ENCODE assay signal across 8 cellular contexts in the genomic region with DNA sequence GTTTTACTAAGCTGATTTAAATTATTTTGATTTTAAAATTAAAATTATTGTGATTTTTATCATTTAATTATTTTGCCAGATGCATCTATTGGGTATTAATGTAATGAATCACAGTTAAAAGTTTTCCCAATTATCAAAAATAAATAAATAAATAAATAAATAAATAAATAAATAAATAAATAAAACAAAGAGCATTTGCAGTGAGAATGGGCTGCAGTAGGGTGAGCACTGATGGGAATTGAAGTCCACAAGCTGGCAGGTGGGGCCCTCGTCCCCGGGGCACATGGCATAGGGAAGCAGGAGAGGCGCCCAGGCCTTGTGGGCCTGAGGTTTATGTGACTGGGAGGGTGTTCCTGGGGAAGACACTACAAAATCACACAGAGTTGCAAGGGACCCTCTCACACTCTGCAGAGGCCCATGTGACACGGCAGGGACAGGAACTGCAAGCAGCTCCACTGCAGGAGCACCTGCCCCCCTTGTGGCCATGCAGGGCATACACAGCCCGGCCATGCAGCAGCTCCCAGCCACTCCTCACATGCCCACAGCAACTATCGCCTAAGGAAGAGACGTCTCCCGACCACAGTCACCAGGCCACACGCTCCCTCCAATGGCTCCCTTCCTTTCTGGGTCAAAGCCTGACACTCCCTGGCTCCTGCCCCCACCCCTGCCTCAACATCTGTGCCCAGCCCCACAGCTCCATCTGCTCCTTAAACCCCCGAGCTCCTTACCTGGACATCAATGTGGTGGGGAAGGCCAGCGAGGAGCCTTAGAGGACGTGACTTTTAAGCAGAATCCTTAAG.
A peak's percentile ranks its signal among the peaks of the same experiment; 100 is the strongest.
DNase-seq lines count a peak whose midpoint lies in the region; ATAC-seq and TF ChIP-seq lines count a peak whose summit lies in the region.

No MANE protein-coding gene starts in this region.

- no peaks in the 10 kb centered on the region for H3K36me3 ChIP-seq in DND-41 (ENCODE audit: insufficient read depth, low read length)
- H3K36me3 ChIP-seq in OCI-LY3 (replicated peaks; ENCODE audit: low read depth, low read length) = no peaks in the 10 kb centered on the region
- no peaks in the 10 kb centered on the region for H3K36me3 ChIP-seq in aorta (ENCODE audit: control insufficient read depth in 1 of 2, insufficient read depth in 2 of 2, low read length in 1 of 2)

- TF ChIP-seq CTCF in DND-41 (IDR thresholded peaks at IDR 0.05; ENCODE audit: borderline replicate concordance, extremely low read depth, low read length, poor library complexity, severe bottlenecking) (peak; percentile 63), OCI-LY3 (IDR thresholded peaks at IDR 0.05; ENCODE audit: low read depth, low read length) (peak; percentile 62), chondrocyte (IDR thresholded peaks at IDR 0.05) (peak; percentile 73)

- H3K9ac ChIP-seq in DND-41 (ENCODE audit: low read depth, low read length) (no peak overlapping the region), OCI-LY3 (ENCODE audit: low read length) (no peak overlapping the region)

- no peaks in the 10 kb centered on the region for H3K79me2 ChIP-seq in DND-41 (ENCODE audit: insufficient read depth, low read length)
- H3K79me2 ChIP-seq in OCI-LY3 (ENCODE audit: low read length) = no peaks in the 10 kb centered on the region

- H3K4me3 ChIP-seq in DND-41 (ENCODE audit: low read depth in 1 of 2, low read length in 2 of 2) (no peak overlapping the region), OCI-LY3 (ENCODE audit: low read length) (no peak overlapping the region), aorta (ENCODE audit: low read length in 2 of 2) (no peak overlapping the region)

- H3K27ac ChIP-seq in DND-41 (ENCODE audit: low read length) (no peak overlapping the region), OCI-LY3 (ENCODE audit: low read length) (no peak overlapping the region), aorta (ENCODE audit: low read depth in 1 of 2, low read length in 2 of 2) (no peak overlapping the region)

- H2AFZ ChIP-seq in DND-41 (ENCODE audit: low read depth, low read length) (no peak overlapping the region), OCI-LY3 (ENCODE audit: low read depth, low read length) (peak overlapping the region; percentile 89)

- 42 to 45% methylated on average over 12 of the region's 12 CpGs for WGBS in aorta, 2 donors

- H3K4me3 Mint-ChIP-seq in chondrocyte (ENCODE audit: unreplicated experiment) = no peak overlapping the region
- no peak overlapping the region for H3K4me3 Mint-ChIP-seq in naive thymus-derived CD8-positive, alpha-beta T cell

- H3K27me3 Mint-ChIP-seq in chondrocyte (ENCODE audit: low read depth) = peaks cover 18% of the 10 kb centered on the region
- H3K27me3 Mint-ChIP-seq in naive thymus-derived CD8-positive, alpha-beta T cell = peaks cover 4 to 46% (median 29%) of the 10 kb centered on the region in 5 donors

- intact Hi-C loops in aorta (cut with DNase I) = no loop called here

- H3K9me3 ChIP-seq in DND-41 (ENCODE audit: insufficient read depth, low read length, severe bottlenecking) (no peaks in the 10 kb centered on the region), OCI-LY3 (ENCODE audit: insufficient read depth, low read length) (no peaks in the 10 kb centered on the region), aorta (ENCODE audit: control insufficient read depth, low read length) (peaks cover 3% of the 10 kb centered on the region)

- H3K4me2 ChIP-seq in DND-41 (ENCODE audit: insufficient read depth, low read length) (no peak overlapping the region), OCI-LY3 (ENCODE audit: low read length) (peak overlapping the region; percentile 42)

- peak; percentile 87 for ATAC-seq in DND-41 (ENCODE audit: insufficient read depth, low read depth)
- peak; percentile 48 for ATAC-seq in GM19324 (IDR thresholded peaks at IDR 0.05; ENCODE audit: low FRiP score, unreplicated experiment)
- peak; percentile 93 for ATAC-seq in HG03196 (IDR thresholded peaks at IDR 0.05; ENCODE audit: unreplicated experiment)
- peak; percentile 65 to 74 for ATAC-seq in naive thymus-derived CD8-positive, alpha-beta T cell
- ATAC-seq in aorta (ENCODE audit: low FRiP score) = no peak

- H3K4me1 ChIP-seq in DND-41 (ENCODE audit: insufficient read depth, low read length) (no peaks in the 10 kb centered on the region), OCI-LY3 (ENCODE audit: low read length) (0 out of 2 replicates have a peak, but pooled peaks cover 5% of the 10 kb centered on the region), aorta (ENCODE audit: control insufficient read depth in 1 of 2, insufficient read depth in 2 of 2, low read length in 2 of 2) (no peaks in the 10 kb centered on the region)

- H4K20me1 ChIP-seq in DND-41 (ENCODE audit: insufficient read depth, low read length) = no peaks in the 10 kb centered on the region
- no peaks in the 10 kb centered on the region for H4K20me1 ChIP-seq in OCI-LY3 (ENCODE audit: insufficient read depth, low read length)

- no peak overlapping the region for H3K27ac Mint-ChIP-seq in chondrocyte (ENCODE audit: unreplicated experiment)
- no peak overlapping the region for H3K27ac Mint-ChIP-seq in naive thymus-derived CD8-positive, alpha-beta T cell

- H3K36me3 Mint-ChIP-seq in chondrocyte (ENCODE audit: low read depth) = no peaks in the 10 kb centered on the region
- H3K36me3 Mint-ChIP-seq in naive thymus-derived CD8-positive, alpha-beta T cell = peaks cover 0 to 5% (median 0%) of the 10 kb centered on the region in 3 donors

- DNase-seq in DND-41 = peak; percentile 42
- no peak for DNase-seq in chondrocyte (ENCODE audit: low spot score)
- DNase-seq in naive thymus-derived CD8-positive, alpha-beta T cell = peak in 3 of 10 donors; percentile 7 to 17 (median 8)
- DNase-seq in aorta = no peak
- DNase-seq in activated effector memory CD4-positive, alpha-beta T cell treated with anti-CD3 and anti-CD28 coated beads, Interleukin-2, amount 50 U/mL, for 16 hours = no peak

- no peaks in the 10 kb centered on the region for H3K4me1 Mint-ChIP-seq in chondrocyte (ENCODE audit: low read depth)
- peaks cover 0 to 5% (median 2%) of the 10 kb centered on the region in 4 donors for H3K4me1 Mint-ChIP-seq in naive thymus-derived CD8-positive, alpha-beta T cell

- POLR2A ChIA-PET in naive thymus-derived CD8-positive, alpha-beta T cell (lab: Charles Lee) = no interaction called here

- peaks cover 18% of the 10 kb centered on the region for H3K9me3 Mint-ChIP-seq in chondrocyte (ENCODE audit: low read depth)
- peaks cover 0 to 16% (median 9%) of the 10 kb centered on the region in 9 donors for H3K9me3 Mint-ChIP-seq in naive thymus-derived CD8-positive, alpha-beta T cell

- H3K27me3 ChIP-seq in DND-41 (ENCODE audit: insufficient read depth, low read length, poor library complexity) (no peaks in the 10 kb centered on the region), OCI-LY3 (ENCODE audit: low read depth, low read length) (no peaks in the 10 kb centered on the region), aorta (ENCODE audit: control insufficient read depth in 1 of 2, insufficient read depth in 2 of 2, low read length in 1 of 2) (no peaks in the 10 kb centered on the region)
